9 cellular contexts compared by ENCODE assay signal in the genomic region with DNA sequence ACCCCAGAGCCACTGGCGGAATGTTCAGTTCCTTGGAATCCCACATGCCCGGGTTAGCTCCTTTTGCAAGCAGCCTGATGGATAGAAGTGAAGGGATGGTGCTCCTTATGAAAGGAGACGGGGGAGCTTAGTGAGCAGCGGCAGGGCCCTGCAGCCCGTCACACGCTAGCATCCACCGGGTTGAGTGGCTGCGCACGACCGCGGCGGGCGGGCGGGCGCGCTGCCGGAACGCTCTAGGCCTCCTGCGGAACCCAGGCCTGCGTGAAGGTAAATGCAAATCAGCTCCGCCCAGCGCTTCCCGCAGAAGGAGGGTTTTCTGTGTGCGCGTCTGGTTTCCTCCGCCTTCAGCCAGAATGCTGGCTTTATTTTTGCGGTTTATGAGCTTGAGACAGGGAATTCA. TPM values are rescaled to one million over a fixed set of nuclear protein-coding genes. Genes with fewer than 3 reads are reported as not detected.
DNase-seq lines count a peak whose midpoint lies in the region; ATAC-seq and TF ChIP-seq lines count a peak whose summit lies in the region.
"Had no signal": no experiment of that assay in that cellular context is flagged by ENCODE, and none has a peak within 500 bp of the region (broad histone marks: within the 10 kb centered on the region; RNA-seq: fewer than 3 reads in every experiment).

No MANE protein-coding gene starts in this region.

- H3K4me3 ChIP-seq in epithelial cell of proximal tubule (ENCODE audit: low read depth, low read length): peak overlapping the region; percentile 37
- H3K4me3 ChIP-seq in retinal pigment epithelial cell (ENCODE audit: low read length): peak overlapping the region; percentile 34
- no peak overlapping the region for H3K4me3 ChIP-seq in coronary artery

- no peak for TF ChIP-seq CTCF in epithelial cell of proximal tubule (conservative IDR thresholded peaks at IDR 0.05; ENCODE audit: low read depth, low read length)
- TF ChIP-seq CTCF in retinal pigment epithelial cell (conservative IDR thresholded peaks at IDR 0.05; ENCODE audit: low read depth, low read length): no peak
- no peak for TF ChIP-seq CTCF in coronary artery (IDR thresholded peaks at IDR 0.05)

- peak; percentile 67 for ATAC-seq in HG03342 (IDR thresholded peaks at IDR 0.05; ENCODE audit: unreplicated experiment)
- no peak for ATAC-seq in HG03139 (IDR thresholded peaks at IDR 0.05; ENCODE audit: unreplicated experiment)
- ATAC-seq in GM18861 (IDR thresholded peaks at IDR 0.05; ENCODE audit: unreplicated experiment): no peak

- H3K27ac ChIP-seq in coronary artery: no peak overlapping the region

- peak; percentile 62 for DNase-seq in activated CD4-positive, alpha-beta T cell treated with anti-CD3 and anti-CD28 coated beads for 48 hours
- DNase-seq in epithelial cell of proximal tubule (ENCODE audit: low read depth) (no peak), retinal pigment epithelial cell (ENCODE audit: low read depth) (no peak), coronary artery (ENCODE audit: low spot score) (no peak)

RNA-seq across cellular contexts. Expression of a gene that starts 19.8 kb away (rescaled TPM):
- total RNA-seq in epithelial cell of proximal tubule: not detected in 2 replicates
- total RNA-seq: fibroblast of villous mesenchyme, HT1080 had no signal

RNA-seq across cellular contexts. Expression of a gene that starts 47.4 kb away (rescaled TPM):
- total RNA-seq in epithelial cell of proximal tubule: 30.6 and 33.8 TPM in 2 replicates
